8 cellular contexts compared by ENCODE assay signal in genomic region chr11:20162824-20163777, GRCh38. TPM values are rescaled to one million over a fixed set of nuclear protein-coding genes. Genes with fewer than 3 reads are reported as not detected.
DNase-seq lines count a peak whose midpoint lies in the region; ATAC-seq and TF ChIP-seq lines count a peak whose summit lies in the region.

No MANE protein-coding gene starts in this region.

- H3K27ac ChIP-seq in coronary artery, result no peak overlapping the region

- peak; percentile 24 for DNase-seq in AG10803 (ENCODE audit: low read depth)
- DNase-seq in coronary artery (ENCODE audit: low spot score), result no peak
- peak in 1 of 2 experiments; percentile 64 for DNase-seq in mesothelial cell of epicardium (ENCODE audit: low spot score in 2 of 2, unreplicated experiment in 2 of 2)
- DNase-seq in KG1 (lab: John Stamatoyannopoulos, UW), result no peak

- H3K4me3 Mint-ChIP-seq in IgD-negative memory B cell (peak overlapping the region; percentile 24 to 86 (median 67)), mesothelial cell of epicardium (peak overlapping the region; percentile 63)

- H3K27me3 Mint-ChIP-seq in IgD-negative memory B cell (peaks cover 73% of the 10 kb centered on the region), mesothelial cell of epicardium (ENCODE audit: low read depth) (peaks cover 99% of the 10 kb centered on the region)

- H3K27ac Mint-ChIP-seq in IgD-negative memory B cell (peak overlapping the region in 2 of 3 donors; percentile 78 to 82), mesothelial cell of epicardium (no peak overlapping the region)

- TF ChIP-seq CTCF in AG10803 (conservative IDR thresholded peaks at IDR 0.05; ENCODE audit: low read length) (no peak), coronary artery (IDR thresholded peaks at IDR 0.05) (no peak), mesothelial cell of epicardium (IDR thresholded peaks at IDR 0.05; ENCODE audit: unreplicated experiment) (no peak)

- peaks cover 5 to 10% (median 7%) of the 10 kb centered on the region in 3 donors for H3K4me1 Mint-ChIP-seq in IgD-negative memory B cell
- H3K4me1 Mint-ChIP-seq in mesothelial cell of epicardium, result peaks cover 26% of the 10 kb centered on the region

- ATAC-seq in HG03159 (IDR thresholded peaks at IDR 0.05; ENCODE audit: unreplicated experiment) (no peak), GM18519 (IDR thresholded peaks at IDR 0.05; ENCODE audit: low FRiP score, unreplicated experiment) (no peak), HG03039 (IDR thresholded peaks at IDR 0.05; ENCODE audit: unreplicated experiment) (no peak)

- H3K36me3 Mint-ChIP-seq in IgD-negative memory B cell (no peaks in the 10 kb centered on the region), mesothelial cell of epicardium (no peaks in the 10 kb centered on the region)

- H3K4me3 ChIP-seq in AG10803 (ENCODE audit: low read length), result peak overlapping the region; percentile 41
- peak overlapping the region; percentile 68 for H3K4me3 ChIP-seq in coronary artery

- peaks cover 5 to 17% (median 10%) of the 10 kb centered on the region in 3 donors for H3K9me3 Mint-ChIP-seq in IgD-negative memory B cell
- H3K9me3 Mint-ChIP-seq in mesothelial cell of epicardium, result no peaks in the 10 kb centered on the region

RNA-seq across cellular contexts. Expression of gene DBX1, which starts 2.8 kb away (rescaled TPM):
- polyA plus RNA-seq in IgD-negative memory B cell, result not detected
- not detected in 3 replicates for total RNA-seq in mesothelial cell of epicardium
